1 cellular context compared by ENCODE assay signal in the genomic region with DNA sequence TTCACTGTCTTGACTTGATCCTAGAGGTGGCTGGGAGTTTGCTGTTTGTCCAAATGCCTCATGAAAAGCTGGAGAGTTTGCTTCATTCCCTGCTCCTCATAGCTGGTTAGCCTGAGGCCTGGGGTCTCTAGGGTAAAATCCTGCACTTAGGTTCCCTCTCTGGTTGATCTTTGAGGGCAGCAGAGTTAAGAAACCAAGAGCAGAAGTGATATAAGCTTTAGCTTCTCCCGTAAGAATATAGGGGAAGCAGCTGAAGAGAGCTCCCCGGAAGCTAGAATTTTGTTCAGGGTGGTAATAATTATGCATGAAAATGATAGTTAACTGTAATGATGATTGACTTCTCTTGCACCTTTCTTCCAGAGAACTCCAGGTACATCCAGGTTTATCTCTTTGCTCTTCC.
TF ChIP-seq lines count a peak whose summit lies in the region.

No MANE protein-coding gene starts in this region.

TF ChIP-seq in HepG2, 621 proteins besides CTCF, POLR2A, EP300 and RAD21:
- TF ChIP-seq ETS1 (CRISPR knock-in tag; IDR thresholded peaks at IDR 0.05) = no peak
